In genomic region chr19:39306075-39306474, GRCh38 we compare ENCODE assay signal across 25 cellular contexts. TPM values are rescaled to one million over a fixed set of nuclear protein-coding genes. Genes with fewer than 3 reads are reported as not detected.
A peak's percentile ranks its signal among the peaks of the same experiment; 100 is the strongest.
DNase-seq lines count a peak whose midpoint lies in the region; ATAC-seq, FAIRE-seq and TF ChIP-seq lines count a peak whose summit lies in the region.
"Had no signal": no experiment of that assay in that cellular context is flagged by ENCODE, and none has a peak within 500 bp of the region (broad histone marks: within the 10 kb centered on the region; RNA-seq: fewer than 3 reads in every experiment).

No MANE protein-coding gene starts in this region.

- dilution Hi-C loops in IMR-90 (cut with HindIII; ENCODE audit: low sequenced_read_pairs, unreplicated experiment) (no loop called here), mammary epithelial cell (cut with HindIII; ENCODE audit: low sequenced_read_pairs) (no loop called here)

- H3K4me2 ChIP-seq in GM23338 (peak overlapping the region; percentile 95; the same call in 1 of the 2 replicates), IMR-90 (ENCODE audit: low read depth, low read length) (no peak overlapping the region), astrocyte (ENCODE audit: low read length) (no peak overlapping the region), osteoblast (ENCODE audit: insufficient read depth, low read length) (no peak overlapping the region), OCI-LY7 (ENCODE audit: low read length) (no peak overlapping the region), mammary epithelial cell (ENCODE audit: insufficient read depth, low read depth, low read length) (no peak overlapping the region)

- H3K27me3 ChIP-seq in GM23338 (ENCODE audit: insufficient read depth) = peaks cover 23% of the 10 kb centered on the region
- peaks cover 68% of the 10 kb centered on the region for H3K27me3 ChIP-seq in IMR-90 (ENCODE audit: control insufficient read depth, insufficient read depth, low read length)
- peaks cover 62% of the 10 kb centered on the region for H3K27me3 ChIP-seq in astrocyte (ENCODE audit: insufficient read depth, low read length)
- peaks cover 38% of the 10 kb centered on the region for H3K27me3 ChIP-seq in osteoblast (ENCODE audit: insufficient read depth, low read length)
- peaks cover 17% of the 10 kb centered on the region for H3K27me3 ChIP-seq in mammary epithelial cell (ENCODE audit: insufficient read depth, low read length)

- H3K4me3 Mint-ChIP-seq in GM23338 (peak overlapping the region; percentile 6; the same call in 1 of the 3 replicates), astrocyte (ENCODE audit: unreplicated experiment) (no peak overlapping the region)
- H3K4me3 Mint-ChIP-seq: CD4-positive, alpha-beta T cell; IgD-negative memory B cell had no signal

- no peak overlapping the region for H2AK9ac ChIP-seq in IMR-90 (replicated peaks; ENCODE audit: low read depth, low read length, poor library complexity)

- no peak for FAIRE-seq in astrocyte (lab: Jason Lieb, UNC)
- FAIRE-seq: A204.1, GM12892 had no signal

- H4K8ac ChIP-seq in IMR-90 (ENCODE audit: low read depth in 2 of 2, low read length in 2 of 2) = no peak overlapping the region

- H2AFZ ChIP-seq in GM23338 (no peak overlapping the region), IMR-90 (replicated peaks; ENCODE audit: low read length, poor library complexity) (no peak overlapping the region), astrocyte (ENCODE audit: low read depth, low read length) (no peak overlapping the region), osteoblast (ENCODE audit: low read length) (no peak overlapping the region), OCI-LY7 (ENCODE audit: low read length) (no peak overlapping the region), mammary epithelial cell (ENCODE audit: low read depth, low read length) (no peak overlapping the region)

- H3K9ac ChIP-seq in IMR-90 (ENCODE audit: low read depth, low read length) (no peak overlapping the region), astrocyte (ENCODE audit: low read length) (no peak overlapping the region), mammary epithelial cell (ENCODE audit: insufficient read depth, low read length) (no peak overlapping the region)

- POLR2A ChIA-PET in IMR-90 (lab: Charles Lee; ENCODE audit: unreplicated experiment) = no interaction called here
- POLR2A ChIA-PET in OCI-LY7 (lab: Charles Lee) = interaction anchor here (1.2 kb wide), 1 partner anchor 9 kb away, joined by 3 read pairs; no protein-coding TSS in a partner anchor

- H3K27ac ChIP-seq in GM23338 (ENCODE audit: low read depth) (no peak overlapping the region), IMR-90 (ENCODE audit: insufficient read depth, low read length) (no peak overlapping the region), astrocyte (ENCODE audit: low read depth, low read length) (no peak overlapping the region), osteoblast (ENCODE audit: low read depth, low read length) (no peak overlapping the region), OCI-LY7 (ENCODE audit: low read depth, low read length, poor library complexity, severe bottlenecking) (no peak overlapping the region), mammary epithelial cell (ENCODE audit: insufficient read depth, low read depth, low read length) (no peak overlapping the region)
- H3K27ac ChIP-seq: C4-2B, HL-60 had no signal

- H4K20me1 ChIP-seq in GM23338 (replicated peaks; ENCODE audit: insufficient read depth) (peaks cover 6% of the 10 kb centered on the region; the same call in 1 of the 2 replicates), IMR-90 (ENCODE audit: insufficient read depth, low read length) (no peaks in the 10 kb centered on the region; the same call in 1 of the 2 replicates), astrocyte (ENCODE audit: insufficient read depth, low read length) (no peaks in the 10 kb centered on the region), osteoblast (ENCODE audit: insufficient read depth, low read length) (no peaks in the 10 kb centered on the region), OCI-LY7 (ENCODE audit: insufficient read depth, low read length) (no peaks in the 10 kb centered on the region), mammary epithelial cell (ENCODE audit: insufficient read depth, low read length) (no peaks in the 10 kb centered on the region)

- no TSS peak for BruUV-seq in IMR-90 (replicated peaks; lab: Mats Ljungman, UMichigan)
- no TSS peak for BruUV-seq in OCI-LY7 (replicated peaks; lab: Mats Ljungman, UMichigan)
- no TSS peak for BruUV-seq in mammary epithelial cell (replicated peaks; lab: Mats Ljungman, UMichigan)

- in situ Hi-C loops in IMR-90 (cut with MboI; ENCODE audit: low sequenced_read_pairs) = no loop called here
- in situ Hi-C loops in mammary epithelial cell (cut with MboI; ENCODE audit: low sequenced_read_pairs in 2 of 2) = no loop called here

- H2BK120ac ChIP-seq in IMR-90 (ENCODE audit: low read depth, low read length) = no peak overlapping the region

- H3K4me1 Mint-ChIP-seq in GM23338 (peaks cover 43% of the 10 kb centered on the region), astrocyte (ENCODE audit: low read depth, unreplicated experiment) (peaks cover 34% of the 10 kb centered on the region)

- CTCF ChIA-PET in IMR-90 (lab: Yijun Ruan, JAX) = no interaction called here
- CTCF ChIA-PET in OCI-LY7 (lab: Charles Lee; ENCODE audit: unreplicated experiment) = no interaction called here
- CTCF ChIA-PET in mammary epithelial cell (lab: Charles Lee; ENCODE audit: low non-redundant PET) = no interaction called here

- H3K36me3 ChIP-seq in GM23338 (ENCODE audit: insufficient read depth) = no peaks in the 10 kb centered on the region
- no peaks in the 10 kb centered on the region for H3K36me3 ChIP-seq in IMR-90 (ENCODE audit: control insufficient read depth, insufficient read depth, low read length)
- H3K36me3 ChIP-seq in astrocyte (ENCODE audit: insufficient read depth, low read length) = no peaks in the 10 kb centered on the region
- H3K36me3 ChIP-seq in osteoblast (ENCODE audit: insufficient read depth, low read length) = no peaks in the 10 kb centered on the region
- H3K36me3 ChIP-seq in OCI-LY7 (ENCODE audit: insufficient read depth, low read length) = no peaks in the 10 kb centered on the region
- no peaks in the 10 kb centered on the region for H3K36me3 ChIP-seq in mammary epithelial cell (ENCODE audit: insufficient read depth, low read length)

- H3K4me3 ChIP-seq in GM23338 (peak overlapping the region; percentile 88), IMR-90 (ENCODE audit: insufficient read depth, low read depth, low read length) (no peak overlapping the region), astrocyte (ENCODE audit: insufficient read depth, low read depth, low read length) (no peak overlapping the region), osteoblast (ENCODE audit: insufficient read depth, low read length) (no peak overlapping the region), OCI-LY7 (ENCODE audit: low read depth, low read length, poor library complexity, severe bottlenecking) (no peak overlapping the region), mammary epithelial cell (replicated peaks in 1 of 3; ENCODE audit: insufficient read depth in 1 of 3, low read depth in 2 of 3, low read length in 3 of 3) (no peak overlapping the region)
- H3K4me3 ChIP-seq: HAP-1 had no signal

- H3K36me3 Mint-ChIP-seq in GM23338 (ENCODE audit: low read depth) (no peaks in the 10 kb centered on the region; the same call in 1 of the 3 replicates), astrocyte (ENCODE audit: low read depth, unreplicated experiment) (peaks cover 9% of the 10 kb centered on the region)

- peaks cover 28% of the 10 kb centered on the region for H3K4me1 ChIP-seq in GM23338 (ENCODE audit: insufficient read depth)
- H3K4me1 ChIP-seq in IMR-90 (ENCODE audit: control insufficient read depth, insufficient read depth, low read length) = no peaks in the 10 kb centered on the region; the same call in 1 of the 2 replicates
- H3K4me1 ChIP-seq in astrocyte (ENCODE audit: insufficient read depth, low read length) = no peaks in the 10 kb centered on the region
- no peaks in the 10 kb centered on the region for H3K4me1 ChIP-seq in osteoblast (ENCODE audit: insufficient read depth, low read length)
- H3K4me1 ChIP-seq in OCI-LY7 (ENCODE audit: insufficient read depth, low read length, poor library complexity, severe bottlenecking) = no peaks in the 10 kb centered on the region
- H3K4me1 ChIP-seq in mammary epithelial cell (ENCODE audit: insufficient read depth, low read length) = no peaks in the 10 kb centered on the region
- H3K4me1 ChIP-seq: HAP-1 had no signal

- H3K18ac ChIP-seq in IMR-90 (ENCODE audit: low read depth, low read length) = no peak overlapping the region

- H3K9me2 ChIP-seq in GM23338 (ENCODE audit: insufficient read depth) (no peaks in the 10 kb centered on the region), OCI-LY7 (ENCODE audit: insufficient read depth, low read length) (no peaks in the 10 kb centered on the region)

- TF ChIP-seq POLR2A in IMR-90 (IDR thresholded peaks at IDR 0.05; ENCODE audit: low read depth, low read length) = no peak

- no peak overlapping the region for H2BK5ac ChIP-seq in IMR-90 (ENCODE audit: low read depth, low read length, poor library complexity, severe bottlenecking)

- H3K27ac Mint-ChIP-seq in GM23338 (no peak overlapping the region), astrocyte (ENCODE audit: unreplicated experiment) (peak overlapping the region; percentile 30)
- H3K27ac Mint-ChIP-seq: CD4-positive, alpha-beta T cell; IgD-negative memory B cell had no signal

- intact Hi-C loops in IMR-90 (cut with micrococcal nuclease) (no loop called here), OCI-LY7 (cut with micrococcal nuclease; ENCODE audit: unreplicated experiment) (no loop called here), mammary epithelial cell (cut with micrococcal nuclease) (no loop called here)

- no peak overlapping the region for H2BK20ac ChIP-seq in IMR-90 (ENCODE audit: low read depth, low read length)

- no peaks in the 10 kb centered on the region; the same call in 2 of the 3 replicates for H3K9me3 Mint-ChIP-seq in GM23338
- peaks cover 10% of the 10 kb centered on the region for H3K9me3 Mint-ChIP-seq in astrocyte (ENCODE audit: unreplicated experiment)
- H3K9me3 Mint-ChIP-seq: CD4-positive, alpha-beta T cell; IgD-negative memory B cell had no signal

- TF ChIP-seq CTCF in GM23338 (conservative IDR thresholded peaks at IDR 0.05; ENCODE audit: low read depth in 2 of 2) (no peak), IMR-90 (conservative IDR thresholded peaks at IDR 0.05; ENCODE audit: low read depth, low read length) (no peak), astrocyte (IDR thresholded peaks at IDR 0.05; ENCODE audit: insufficient read depth, low read depth, low read length) (no peak), osteoblast (IDR thresholded peaks at IDR 0.05; ENCODE audit: extremely low read depth, low read depth, low read length) (no peak), OCI-LY7 (conservative IDR thresholded peaks at IDR 0.05; ENCODE audit: low read length) (no peak), mammary epithelial cell (conservative IDR thresholded peaks at IDR 0.05 in 1 of 2, IDR thresholded peaks at IDR 0.05 in 1 of 2; ENCODE audit: extremely low read depth in 1 of 2, insufficient read depth in 1 of 2, low read depth in 1 of 2, low read length in 2 of 2) (no peak)

- H3K9me1 ChIP-seq in IMR-90 (ENCODE audit: insufficient read depth, low read length) = no peaks in the 10 kb centered on the region; the same call in 1 of the 2 replicates

- H3K27me3 Mint-ChIP-seq in GM23338 (ENCODE audit: insufficient read depth, low read depth, poor library complexity) (peaks cover 29% of the 10 kb centered on the region), astrocyte (ENCODE audit: low read depth, unreplicated experiment) (peaks cover 34% of the 10 kb centered on the region)
- H3K27me3 Mint-ChIP-seq: CD4-positive, alpha-beta T cell; IgD-negative memory B cell had no signal

- no peak for TF ChIP-seq RAD21 in IMR-90 (IDR thresholded peaks at IDR 0.05; ENCODE audit: low read length)

- no peak for DNase-seq in GM23338 (ENCODE audit: low spot score)
- DNase-seq in IMR-90 = no peak
- DNase-seq in astrocyte (ENCODE audit: low read depth) = no peak
- peak; percentile 41 for DNase-seq in osteoblast (ENCODE audit: insufficient read length, low spot score, missing footprints)
- no peak for DNase-seq in NCI-H187 (lab: John Stamatoyannopoulos, UW)
- no peak for DNase-seq in OCI-LY7 (ENCODE audit: low spot score)
- no peak for DNase-seq in mammary epithelial cell
- DNase-seq: ACHN; AML-193; CD4-positive, alpha-beta T cell; DMS153; DMS79; GDM1; KG1 had no signal

- H3K9me3 ChIP-seq in IMR-90 (ENCODE audit: control insufficient read depth, insufficient read depth, low read length) (peaks cover 8% of the 10 kb centered on the region), astrocyte (ENCODE audit: insufficient read depth, low read depth, low read length) (no peaks in the 10 kb centered on the region), osteoblast (ENCODE audit: low read depth, low read length) (no peaks in the 10 kb centered on the region), OCI-LY7 (ENCODE audit: low read length) (no peaks in the 10 kb centered on the region), mammary epithelial cell (replicated peaks; ENCODE audit: insufficient read depth, low read length) (no peaks in the 10 kb centered on the region)
- H3K9me3 ChIP-seq: HAP-1 had no signal

- H3K4ac ChIP-seq in IMR-90 (ENCODE audit: low read depth, low read length) = no peak overlapping the region

- no peak overlapping the region for H3K23ac ChIP-seq in IMR-90 (ENCODE audit: low read depth, low read length)

- no peak overlapping the region for H2BK15ac ChIP-seq in IMR-90 (ENCODE audit: low read depth, low read length)

- H3F3A ChIP-seq in GM23338 (replicated peaks; ENCODE audit: low read depth) = peaks cover 11% of the 10 kb centered on the region

- no peak overlapping the region for H4K91ac ChIP-seq in IMR-90 (ENCODE audit: insufficient read depth, low read depth, low read length)

- H4K5ac ChIP-seq in IMR-90 (ENCODE audit: low read depth, low read length) = no peak overlapping the region

- no peak for ATAC-seq in GM23338
- ATAC-seq in IMR-90 (ENCODE audit: low read depth) = no peak
- ATAC-seq in GM18502 (IDR thresholded peaks at IDR 0.05; ENCODE audit: poor library complexity, unreplicated experiment) = no peak

- H3K14ac ChIP-seq in IMR-90 (replicated peaks; ENCODE audit: low read depth, low read length) = no peak overlapping the region

- no peak overlapping the region for H3K56ac ChIP-seq in IMR-90 (ENCODE audit: extremely low read depth, insufficient read depth, low read length)

- H3K79me1 ChIP-seq in IMR-90 (ENCODE audit: low read depth in 1 of 2, low read length in 2 of 2) = no peaks in the 10 kb centered on the region

- H3K79me2 ChIP-seq in GM23338 (replicated peaks; ENCODE audit: insufficient read depth) = no peaks in the 10 kb centered on the region
- H3K79me2 ChIP-seq in astrocyte (ENCODE audit: insufficient read depth, low read length) = no peaks in the 10 kb centered on the region
- no peaks in the 10 kb centered on the region for H3K79me2 ChIP-seq in osteoblast (ENCODE audit: insufficient read depth, low read length)
- no peaks in the 10 kb centered on the region for H3K79me2 ChIP-seq in OCI-LY7 (ENCODE audit: insufficient read depth, low read depth, low read length)
- H3K79me2 ChIP-seq in mammary epithelial cell (ENCODE audit: insufficient read depth, low read length) = no peaks in the 10 kb centered on the region

- H2AK5ac ChIP-seq in IMR-90 (ENCODE audit: low read depth, low read length) = no peak overlapping the region

RNA-seq across cellular contexts. Expression of gene IFNL1, which starts 9.9 kb away (rescaled TPM):
- total RNA-seq in GM23338 (2014; rRNA removed; shearing (Covaris generic)) = not detected in 2 replicates
- not detected in 2 replicates for polyA plus RNA-seq in GM23338 (2016; fragmentation: Nextera tagmentation; extraction: Ambion mirVana)
- not detected in 2 replicates for total RNA-seq in IMR-90 (2012; rRNA removed)
- not detected in 2 replicates for polyA plus RNA-seq in IMR-90 (2012; rRNA removed)
- polyA plus RNA-seq in IMR-90 (2012; cell fraction: cytosol; rRNA removed) = not detected in 2 replicates
- polyA plus RNA-seq in IMR-90 (2012; cell fraction: nucleus; rRNA removed; ENCODE audit: low replicate concordance) = not detected in 2 replicates
- total RNA-seq in astrocyte = 0.52 and 1.3 TPM in 2 replicates
- total RNA-seq in osteoblast = not detected in 2 replicates
- total RNA-seq in OCI-LY7 (2014; rRNA removed; shearing (Covaris generic)) = not detected in 2 replicates
- not detected in 2 replicates for total RNA-seq in OCI-LY7 (2022)
- not detected for total RNA-seq in mammary epithelial cell
- polyA plus RNA-seq in mammary epithelial cell = not detected
- polyA minus RNA-seq in mammary epithelial cell = not detected
- total RNA-seq: CD4-positive, alpha-beta T cell; Daoy; H4; HT1080 had no signal
- polyA plus RNA-seq: BJ, IgD-negative memory B cell had no signal

RNA-seq across cellular contexts. Expression of gene LRFN1, which starts 14.6 kb away (rescaled TPM):
- 8.1 and 10.0 TPM in 2 replicates for total RNA-seq in GM23338 (2014; rRNA removed; shearing (Covaris generic))
- polyA plus RNA-seq in GM23338 (2016; fragmentation: Nextera tagmentation; extraction: Ambion mirVana) = 3.2 and 4.1 TPM in 2 replicates
- total RNA-seq in IMR-90 (2012; rRNA removed) = under 0.01 TPM in 2 replicates
- polyA plus RNA-seq in IMR-90 (2012; rRNA removed) = 0.47 and 0.48 TPM in 2 replicates
- 0.32 and 1.2 TPM in 2 replicates for polyA plus RNA-seq in IMR-90 (2012; cell fraction: cytosol; rRNA removed)
- 0.32 and 0.70 TPM in 2 replicates for polyA plus RNA-seq in IMR-90 (2012; cell fraction: nucleus; rRNA removed; ENCODE audit: low replicate concordance)
- total RNA-seq in astrocyte = 1.5 and 2.0 TPM in 2 replicates
- under 0.01 and 0.36 TPM in 2 replicates for total RNA-seq in osteoblast
- total RNA-seq in OCI-LY7 (2014; rRNA removed; shearing (Covaris generic)) = 1.2 and 2.0 TPM in 2 replicates
- 2.8 and 3.6 TPM in 2 replicates for total RNA-seq in OCI-LY7 (2022)
- total RNA-seq in mammary epithelial cell = 1 to 10 TPM in 1 of 2 donors, under 1 TPM in 1; 0.50 to 1.2 TPM
- 0.20 TPM for polyA plus RNA-seq in mammary epithelial cell
- not detected for polyA minus RNA-seq in mammary epithelial cell

RNA-seq across cellular contexts. Expression of gene GMFG, which starts 29.8 kb away (rescaled TPM):
- not detected in 2 replicates for total RNA-seq in GM23338 (2014; rRNA removed; shearing (Covaris generic))
- polyA plus RNA-seq in GM23338 (2016; fragmentation: Nextera tagmentation; extraction: Ambion mirVana) = 1.0 and 1.3 TPM in 2 replicates
- 0.28 TPM in 1 of 2 replicates, not detected in the other for total RNA-seq in IMR-90 (2012; rRNA removed)
- 0.33 and 0.55 TPM in 2 replicates for polyA plus RNA-seq in IMR-90 (2012; rRNA removed)
- polyA plus RNA-seq in IMR-90 (2012; cell fraction: cytosol; rRNA removed) = 0.48 TPM in 1 of 2 replicates, not detected in the other
- 0.10 TPM in 1 of 2 replicates, not detected in the other for polyA plus RNA-seq in IMR-90 (2012; cell fraction: nucleus; rRNA removed; ENCODE audit: low replicate concordance)
- 0.79 and 1.1 TPM in 2 replicates for total RNA-seq in astrocyte
- 0.36 and 2.7 TPM in 2 replicates for total RNA-seq in osteoblast
- total RNA-seq in OCI-LY7 (2014; rRNA removed; shearing (Covaris generic)) = 135 and 183 TPM in 2 replicates
- 230 and 314 TPM in 2 replicates for total RNA-seq in OCI-LY7 (2022)
- total RNA-seq in mammary epithelial cell = not detected
- 0.17 TPM for polyA plus RNA-seq in mammary epithelial cell
- polyA minus RNA-seq in mammary epithelial cell = not detected

RNA-seq across cellular contexts. Expression of gene SAMD4B, which starts 36.1 kb away (rescaled TPM):
- 124 and 172 TPM in 2 replicates for total RNA-seq in GM23338 (2014; rRNA removed; shearing (Covaris generic))
- polyA plus RNA-seq in GM23338 (2016; fragmentation: Nextera tagmentation; extraction: Ambion mirVana) (104 and 107 TPM in 2 replicates), IMR-90 (2012; rRNA removed) (97.2 and 119 TPM in 2 replicates), mammary epithelial cell (54.1 TPM)
- total RNA-seq in IMR-90 (2012; rRNA removed) (18.3 and 19.2 TPM in 2 replicates), astrocyte (95.0 and 98.6 TPM in 2 replicates), osteoblast (85.0 and 85.5 TPM in 2 replicates), OCI-LY7 (2022) (60.0 and 68.8 TPM in 2 replicates), mammary epithelial cell (10 to 100 TPM; 54.3 to 95.2 TPM)
- polyA plus RNA-seq in IMR-90 (2012; cell fraction: cytosol; rRNA removed) = 55.1 and 108 TPM in 2 replicates
- 123 and 257 TPM in 2 replicates for polyA plus RNA-seq in IMR-90 (2012; cell fraction: nucleus; rRNA removed; ENCODE audit: low replicate concordance)
- total RNA-seq in OCI-LY7 (2014; rRNA removed; shearing (Covaris generic)) = 46.2 and 59.4 TPM in 2 replicates
- polyA minus RNA-seq in mammary epithelial cell = 144 TPM

RNA-seq across cellular contexts. Expression of gene IFNL2, which starts 37.9 kb away (rescaled TPM):
- total RNA-seq in GM23338 (2014; rRNA removed; shearing (Covaris generic)) = not detected in 2 replicates
- polyA plus RNA-seq in GM23338 (2016; fragmentation: Nextera tagmentation; extraction: Ambion mirVana) (not detected in 2 replicates), IMR-90 (2012; rRNA removed) (not detected in 2 replicates), mammary epithelial cell (not detected)
- total RNA-seq in IMR-90 (2012; rRNA removed) (not detected in 2 replicates), astrocyte (not detected in 2 replicates), osteoblast (not detected in 2 replicates), OCI-LY7 (2022) (not detected in 2 replicates), mammary epithelial cell (not detected)
- not detected in 2 replicates for polyA plus RNA-seq in IMR-90 (2012; cell fraction: cytosol; rRNA removed)
- not detected in 2 replicates for polyA plus RNA-seq in IMR-90 (2012; cell fraction: nucleus; rRNA removed; ENCODE audit: low replicate concordance)
- total RNA-seq in OCI-LY7 (2014; rRNA removed; shearing (Covaris generic)) = not detected in 2 replicates
- polyA minus RNA-seq in mammary epithelial cell = not detected
- total RNA-seq: CD4-positive, alpha-beta T cell; Daoy; H4; HT1080 had no signal
- polyA plus RNA-seq: BJ, IgD-negative memory B cell had no signal

Comparison
In these comparisons a context has a peak if more than half of its experiments do, and no peak if none do; other contexts are left out.
1. RNA of gene GMFG, which starts 29.8 kb away (total RNA-seq): 135 to 314 TPM in OCI-LY7; 0.79 to 1.1 TPM in astrocyte, 0.36 to 2.7 TPM in osteoblast, not detected in mammary epithelial cell, 0.28 TPM in IMR-90 and not detected in GM23338; every median in the first group is over 10 times any median in the second.